Comparison of ENCODE assay signal across 8 cellular contexts in the genomic region with DNA sequence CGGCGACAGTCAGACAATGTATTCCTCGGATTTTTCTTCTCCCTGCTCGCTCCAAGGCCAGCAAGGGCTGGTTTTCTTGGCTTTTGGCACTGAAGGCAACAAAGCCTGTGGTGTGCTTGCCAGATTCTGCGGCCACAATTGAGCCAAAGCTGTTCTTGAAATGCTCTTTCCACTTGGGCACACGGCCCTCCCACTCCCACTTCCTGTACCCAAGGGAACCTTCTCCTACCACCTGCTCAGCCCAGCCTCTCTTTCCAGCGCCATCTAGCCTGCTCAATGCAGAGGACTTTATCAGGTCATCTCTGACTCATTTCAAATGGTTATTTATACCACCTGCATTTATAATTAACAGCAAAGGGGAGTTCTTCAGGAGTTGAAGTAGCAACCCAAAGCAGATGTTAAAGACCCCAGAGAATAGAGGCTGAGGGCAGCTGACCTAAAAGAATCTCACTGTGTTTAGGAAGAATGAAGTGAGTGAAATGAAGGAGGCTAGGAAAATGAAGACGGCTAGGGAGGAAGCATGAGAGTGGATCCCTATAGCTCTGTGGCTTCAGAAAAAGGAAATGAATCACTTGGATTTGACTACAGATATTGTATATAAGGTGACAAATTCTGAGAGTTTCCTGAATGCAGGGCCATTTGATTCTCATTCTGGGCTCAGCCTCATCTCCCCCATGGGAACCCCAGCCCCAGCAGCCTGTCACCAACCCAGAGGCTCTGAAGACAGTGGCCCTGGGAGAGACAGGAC.
DNase-seq lines count a peak whose midpoint lies in the region; ATAC-seq, FAIRE-seq and TF ChIP-seq lines count a peak whose summit lies in the region.

No MANE protein-coding gene starts in this region.

- ATAC-seq in GM18498 (IDR thresholded peaks at IDR 0.05; ENCODE audit: unreplicated experiment): peak; percentile 60
- peak; percentile 73 for ATAC-seq in GM12878
- ATAC-seq in gastrocnemius medialis: peak; percentile 85 to 87
- no peak for ATAC-seq in HepG2

- peaks cover 35% of the 10 kb centered on the region for H3K4me1 ChIP-seq in GM12878 (ENCODE audit: control insufficient read depth, insufficient read depth, low read length)
- peaks cover 22 to 28% of the 10 kb centered on the region in 2 donors for H3K4me1 ChIP-seq in gastrocnemius medialis
- H3K4me1 ChIP-seq in HepG2 (ENCODE audit: insufficient read depth, low read length): no peaks in the 10 kb centered on the region

- in situ Hi-C loops in GM12878 (cut with MboI) (no loop called here), gastrocnemius medialis (cut with MboI; ENCODE audit: low sequenced_read_pairs in 4 of 4) (loop anchor here in 2 of 4 donors (25.0 kb wide), 1 partner anchor 436 kb away; a partner anchor contains a TSS), HepG2 (cut with HindIII; ENCODE audit: extremely low pct_ligation_motif_present, low pct_unique_long_range_greater_than_20kb) (no loop called here)

- H3K9me3 ChIP-seq in GM12878 (replicated peaks; ENCODE audit: control insufficient read depth, insufficient read depth, low read length): no peaks in the 10 kb centered on the region; the same call in 2 of the 3 replicates
- H3K9me3 ChIP-seq in gastrocnemius medialis: no peaks in the 10 kb centered on the region
- H3K9me3 ChIP-seq in HepG2 (ENCODE audit: low read length): no peaks in the 10 kb centered on the region

- no peak for TF ChIP-seq RAD21 in GM12878 (IDR thresholded peaks at IDR 0.05; ENCODE audit: insufficient read depth, low read depth, low read length)
- TF ChIP-seq RAD21 in HepG2 (CRISPR knock-in tag; IDR thresholded peaks at IDR 0.05): no peak

- intact Hi-C loops in GM12878 (cut with micrococcal nuclease; ENCODE audit: unreplicated experiment) (loop anchor here (2.0 kb wide), 1 partner anchor 431 kb away; no protein-coding TSS in a partner anchor), gastrocnemius medialis (cut with DNase I; ENCODE audit: low total_unique reads) (loop anchor here (10.0 kb wide), 1 partner anchor 443 kb away; a partner anchor contains a TSS), HepG2 (cut with micrococcal nuclease; ENCODE audit: unreplicated experiment) (no loop called here)

- WGBS in GM12878 (ENCODE audit: insufficient coverage, insufficient replicate concordance, low lambda C conversion rate, missing lambda C conversion rate): 35% methylated on average over 8 of the region's 8 CpGs
- WGBS in HepG2 (ENCODE audit: low lambda C conversion rate): 43% methylated on average over 8 of the region's 8 CpGs

- CTCF ChIA-PET in GM12878 (lab: Yijun Ruan, JAX) (interaction anchor here (3.6 kb wide), 1 partner anchor 11 kb away, joined by 15 read pairs; no protein-coding TSS in a partner anchor), HepG2 (lab: Yijun Ruan, JAX; ENCODE audit: low intra/inter-chr PET ratio, low total read pairs) (no interaction called here)

- DNase-seq in HCEC 1CT (peak; percentile 34), M059J (ENCODE audit: low read depth) (peak; percentile 92), GM12878 (ENCODE audit: low read depth, low spot score) (peak; percentile 63), gastrocnemius medialis (peak; percentile 18 to 43), HepG2 (ENCODE audit: low spot score) (no peak), NCI-H128 (lab: John Stamatoyannopoulos, UW; ENCODE audit: unreplicated experiment) (no peak)
- DNase-seq in activated naive CD4-positive, alpha-beta T cell treated with Interleukin-2 at 50 U/mL for 16 hours: no peak

- H2AFZ ChIP-seq in GM12878 (ENCODE audit: control insufficient read depth, low read depth, low read length) (no peak overlapping the region), HepG2 (ENCODE audit: low read length) (no peak overlapping the region)

- no peak overlapping the region for H3K4me3 ChIP-seq in GM12878
- peak overlapping the region in 1 of 4 donors; percentile 3 for H3K4me3 ChIP-seq in gastrocnemius medialis
- no peak overlapping the region for H3K4me3 ChIP-seq in HepG2 (replicated peaks in 1 of 3; ENCODE audit: insufficient read depth in 1 of 3, low read depth in 2 of 3, low read length in 3 of 3)

- peak overlapping the region; percentile 28; the same call in 1 of the 2 replicates for H3K27ac ChIP-seq in GM12878 (ENCODE audit: control insufficient read depth, insufficient read depth)
- peak overlapping the region in 1 of 4 donors; percentile 38 for H3K27ac ChIP-seq in gastrocnemius medialis
- no peak overlapping the region for H3K27ac ChIP-seq in HepG2 (ENCODE audit: extremely low read length, insufficient read depth, low read length)

- no peaks in the 10 kb centered on the region for H3K36me3 ChIP-seq in GM12878 (ENCODE audit: control insufficient read depth in 2 of 2, insufficient read depth in 2 of 2, low read length in 1 of 2)
- no peaks in the 10 kb centered on the region for H3K36me3 ChIP-seq in gastrocnemius medialis
- H3K36me3 ChIP-seq in HepG2 (replicated peaks in 1 of 2; ENCODE audit: control insufficient read depth in 1 of 2, insufficient read depth in 2 of 2, low read length in 2 of 2): no peaks in the 10 kb centered on the region

- no peaks in the 10 kb centered on the region for H4K20me1 ChIP-seq in GM12878 (ENCODE audit: control insufficient read depth, insufficient read depth)
- H4K20me1 ChIP-seq in HepG2 (ENCODE audit: insufficient read depth, low read length): no peaks in the 10 kb centered on the region

- H3K79me2 ChIP-seq in GM12878 (ENCODE audit: control insufficient read depth, insufficient read depth, low read length) (no peaks in the 10 kb centered on the region), HepG2 (ENCODE audit: insufficient read depth, low read length) (no peaks in the 10 kb centered on the region)

- TF ChIP-seq POLR2A in GM12878 (IDR thresholded peaks at IDR 0.05; ENCODE audit: low read depth, low read length) (no peak), gastrocnemius medialis (IDR thresholded peaks at IDR 0.05) (no peak), HepG2 (IDR thresholded peaks at IDR 0.05; ENCODE audit: insufficient read depth in 1 of 2, low read depth in 2 of 2, low read length in 2 of 2) (no peak)

- BruUV-seq in GM12878 (replicated peaks; lab: Mats Ljungman, UMichigan) (no TSS peak), HepG2 (replicated peaks; lab: Mats Ljungman, UMichigan) (no TSS peak)

- SMC1A ChIA-PET in GM12878 (lab: Charles Lee; ENCODE audit: uncharacterized antibody, unreplicated experiment): interaction anchor here (1.0 to 1.7 kb wide), 3 partner anchors 11 to 192 kb away, joined by 3 to 7 read pairs (median 6); no protein-coding TSS in a partner anchor

- TF ChIP-seq EP300 in GM12878 (IDR thresholded peaks at IDR 0.05; ENCODE audit: borderline replicate concordance in 1 of 2, control insufficient read depth in 1 of 2, low read depth in 2 of 2, low read length in 2 of 2): 0 out of 4 replicates have a peak, but pooled peaks of 1 of the 2 experiments have one; percentile 18
- TF ChIP-seq EP300 in HepG2 (IDR thresholded peaks at IDR 0.05; ENCODE audit: low read depth in 2 of 2, low read length in 2 of 2): no peak
- no peak for TF ChIP-seq EP300 in HepG2 (CRISPR knock-in tag; IDR thresholded peaks at IDR 0.05; ENCODE audit: borderline replicate concordance)

- H3K4me2 ChIP-seq in GM12878 (ENCODE audit: control insufficient read depth, insufficient read depth): peak overlapping the region; percentile 63
- H3K4me2 ChIP-seq in HepG2 (ENCODE audit: low read depth, low read length): no peak overlapping the region

- no peak overlapping the region; the same call in 1 of the 2 replicates for H3K9ac ChIP-seq in GM12878 (ENCODE audit: control insufficient read depth, insufficient read depth, low read length)
- no peak overlapping the region for H3K9ac ChIP-seq in HepG2 (ENCODE audit: insufficient read depth, low read depth, low read length)

- RAD21 ChIA-PET in GM12878 (lab: Charles Lee; ENCODE audit: unreplicated experiment): no interaction called here

- H3K27me3 ChIP-seq in GM12878 (replicated peaks in 1 of 2; ENCODE audit: control insufficient read depth in 2 of 2, insufficient read depth in 2 of 2, low read length in 1 of 2) (no peaks in the 10 kb centered on the region), gastrocnemius medialis (no peaks in the 10 kb centered on the region), HepG2 (ENCODE audit: control insufficient read depth in 1 of 2, insufficient read depth in 2 of 2, low read length in 2 of 2) (peaks cover 0 to 4% of the 10 kb centered on the region in 2 experiments; a peak in 1 of 5 replicates)

- FAIRE-seq in GM12878 (lab: Jason Lieb, UNC) (no peak), HepG2 (lab: Jason Lieb, UNC) (no peak)

- POLR2A ChIA-PET in GM12878 (lab: Charles Lee) (no interaction called here), HepG2 (lab: Yijun Ruan, JAX) (no interaction called here)

- TF ChIP-seq CTCF in GM12878 (IDR thresholded peaks at IDR 0.05 in 2 of 3, conservative IDR thresholded peaks at IDR 0.05 in 1 of 3; ENCODE audit: control insufficient read depth in 2 of 3, extremely low read depth in 1 of 3, insufficient read depth in 1 of 3, low read depth in 3 of 3, low read length in 3 of 3) (peak in 1 of 3 experiments; percentile 12; a peak in 1 of 6 replicates), gastrocnemius medialis (IDR thresholded peaks at IDR 0.05 in 4 of 5, conservative IDR thresholded peaks at IDR 0.05 in 1 of 5) (no peak), HepG2 (CRISPR knock-in tag; IDR thresholded peaks at IDR 0.05) (no peak)

TF ChIP-seq in GM12878, 131 proteins besides CTCF, POLR2A, EP300 and RAD21 (continues in another document):
- TF ChIP-seq, protein P1, sequence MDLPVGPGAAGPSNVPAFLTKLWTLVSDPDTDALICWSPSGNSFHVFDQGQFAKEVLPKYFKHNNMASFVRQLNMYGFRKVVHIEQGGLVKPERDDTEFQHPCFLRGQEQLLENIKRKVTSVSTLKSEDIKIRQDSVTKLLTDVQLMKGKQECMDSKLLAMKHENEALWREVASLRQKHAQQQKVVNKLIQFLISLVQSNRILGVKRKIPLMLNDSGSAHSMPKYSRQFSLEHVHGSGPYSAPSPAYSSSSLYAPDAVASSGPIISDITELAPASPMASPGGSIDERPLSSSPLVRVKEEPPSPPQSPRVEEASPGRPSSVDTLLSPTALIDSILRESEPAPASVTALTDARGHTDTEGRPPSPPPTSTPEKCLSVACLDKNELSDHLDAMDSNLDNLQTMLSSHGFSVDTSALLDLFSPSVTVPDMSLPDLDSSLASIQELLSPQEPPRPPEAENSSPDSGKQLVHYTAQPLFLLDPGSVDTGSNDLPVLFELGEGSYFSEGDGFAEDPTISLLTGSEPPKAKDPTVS (IDR thresholded peaks at IDR 0.05; ENCODE audit: low read depth, low read length): no peak

TF ChIP-seq in HepG2, 621 proteins besides CTCF, POLR2A, EP300 and RAD21 (continues in another document):
- TF ChIP-seq NFKBIZ (CRISPR knock-in tag; IDR thresholded peaks at IDR 0.05): no peak
- no peak for TF ChIP-seq ZNF10 (CRISPR knock-in tag; IDR thresholded peaks at IDR 0.05; ENCODE audit: borderline replicate concordance, low read depth)
- TF ChIP-seq ZNF234 (CRISPR knock-in tag; conservative IDR thresholded peaks at IDR 0.05): no peak
- no peak for TF ChIP-seq TMF1 (CRISPR knock-in tag; IDR thresholded peaks at IDR 0.05; ENCODE audit: low read depth)
- TF ChIP-seq KLF15 (CRISPR knock-in tag; IDR thresholded peaks at IDR 0.05; ENCODE audit: borderline replicate concordance): no peak
- TF ChIP-seq ZNF788 (CRISPR knock-in tag; IDR thresholded peaks at IDR 0.05; ENCODE audit: borderline replicate concordance): no peak

Comparison
In these comparisons a context has a peak if more than half of its experiments do, and no peak if none do; other contexts are left out.
1. DNase-seq: peak in HCEC 1CT (single experiment), M059J (single experiment), GM12878 (single experiment) and gastrocnemius medialis (2 of 2); none in activated naive CD4-positive, alpha-beta T cell treated with Interleukin-2 at 50 U/mL for 16 hours (single experiment), HepG2 (single experiment) and NCI-H128 (single experiment).